In the genomic region with DNA sequence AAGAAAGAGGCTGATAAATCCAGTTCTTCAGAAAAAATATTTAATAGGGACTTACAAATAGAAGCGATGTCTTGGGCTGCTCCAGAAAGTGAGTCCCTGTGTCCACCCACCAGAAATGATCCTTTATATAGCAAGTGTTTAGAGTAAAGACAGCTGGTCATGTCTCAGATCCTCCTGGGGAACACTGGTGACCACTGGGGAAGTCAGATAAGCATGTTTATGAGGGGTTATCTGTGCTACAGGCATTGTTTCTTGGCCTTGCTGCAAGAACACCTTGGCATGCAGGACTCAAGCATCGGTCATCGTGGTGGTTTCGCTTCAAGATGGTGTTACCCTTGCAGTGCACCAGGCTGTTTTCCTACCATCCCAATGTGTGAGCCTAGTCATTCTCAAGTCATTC, we compare ENCODE assay signal across 1 cellular context.
TF ChIP-seq lines count a peak whose summit lies in the region.

No MANE protein-coding gene starts in this region.

TF ChIP-seq in K562, 482 proteins besides CTCF, POLR2A, EP300 and RAD21 (continued from another document and continues in another):
- TF ChIP-seq ZNF407 (IDR thresholded peaks at IDR 0.05; ENCODE audit: low read depth) (no peak), ZNF232 (CRISPR knock-in tag; IDR thresholded peaks at IDR 0.05) (no peak), RFX5 (IDR thresholded peaks at IDR 0.05; ENCODE audit: low read depth, low read length) (no peak), ESRRA (IDR thresholded peaks at IDR 0.05; ENCODE audit: borderline replicate concordance, low read depth) (no peak), DMBX1 (CRISPR knock-in tag; IDR thresholded peaks at IDR 0.05; ENCODE audit: borderline replicate concordance) (peak; percentile 48; the same call in 1 of the 2 replicates), TARDBP (IDR thresholded peaks at IDR 0.05) (no peak), SAFB (IDR thresholded peaks at IDR 0.05; ENCODE audit: borderline replicate concordance, low read depth, low read length) (no peak), PURB (CRISPR knock-in tag; IDR thresholded peaks at IDR 0.05; ENCODE audit: low read depth) (no peak), KLF16 (IDR thresholded peaks at IDR 0.05) (peak; percentile 68; the same call in 1 of the 2 replicates), ZSCAN29 (IDR thresholded peaks at IDR 0.05) (no peak), ZNF318 (IDR thresholded peaks at IDR 0.05; ENCODE audit: borderline replicate concordance in 1 of 2, low read depth in 1 of 2) (no peak), CEBPB (tag; IDR thresholded peaks at IDR 0.05) (no peak), TAF15 (IDR thresholded peaks at IDR 0.05; ENCODE audit: low read depth, low read length) (no peak), ZNF165 (CRISPR knock-in tag; IDR thresholded peaks at IDR 0.05; ENCODE audit: borderline replicate concordance) (no peak), SMAD2 (IDR thresholded peaks at IDR 0.05; ENCODE audit: low read depth, low read length) (no peak), ZBTB8A (IDR thresholded peaks at IDR 0.05; ENCODE audit: partially characterized antibody) (no peak), MAFK (IDR thresholded peaks at IDR 0.05; ENCODE audit: low read length) (no peak), CBFA2T3 (IDR thresholded peaks at IDR 0.05) (peak; percentile 89), BRCA1 (IDR thresholded peaks at IDR 0.05) (no peak), BRCA1 (CRISPR knock-in tag; IDR thresholded peaks at IDR 0.05) (no peak), ZNF124 (CRISPR knock-in tag; IDR thresholded peaks at IDR 0.05) (no peak), ZNF444 (CRISPR knock-in tag; IDR thresholded peaks at IDR 0.05) (no peak), ZKSCAN1 (IDR thresholded peaks at IDR 0.05; ENCODE audit: low read depth, low read length) (no peak), SNRNP70 (optimal IDR thresholded peaks at IDR 0.05; ENCODE audit: low read depth, low read length) (no peak), NR3C1 (CRISPR knock-in tag; IDR thresholded peaks at IDR 0.05) (no peak), BACH1 (tag; IDR thresholded peaks at IDR 0.05) (no peak), ZNF436 (CRISPR knock-in tag; IDR thresholded peaks at IDR 0.05) (no peak)
- TF ChIP-seq, protein P1, sequence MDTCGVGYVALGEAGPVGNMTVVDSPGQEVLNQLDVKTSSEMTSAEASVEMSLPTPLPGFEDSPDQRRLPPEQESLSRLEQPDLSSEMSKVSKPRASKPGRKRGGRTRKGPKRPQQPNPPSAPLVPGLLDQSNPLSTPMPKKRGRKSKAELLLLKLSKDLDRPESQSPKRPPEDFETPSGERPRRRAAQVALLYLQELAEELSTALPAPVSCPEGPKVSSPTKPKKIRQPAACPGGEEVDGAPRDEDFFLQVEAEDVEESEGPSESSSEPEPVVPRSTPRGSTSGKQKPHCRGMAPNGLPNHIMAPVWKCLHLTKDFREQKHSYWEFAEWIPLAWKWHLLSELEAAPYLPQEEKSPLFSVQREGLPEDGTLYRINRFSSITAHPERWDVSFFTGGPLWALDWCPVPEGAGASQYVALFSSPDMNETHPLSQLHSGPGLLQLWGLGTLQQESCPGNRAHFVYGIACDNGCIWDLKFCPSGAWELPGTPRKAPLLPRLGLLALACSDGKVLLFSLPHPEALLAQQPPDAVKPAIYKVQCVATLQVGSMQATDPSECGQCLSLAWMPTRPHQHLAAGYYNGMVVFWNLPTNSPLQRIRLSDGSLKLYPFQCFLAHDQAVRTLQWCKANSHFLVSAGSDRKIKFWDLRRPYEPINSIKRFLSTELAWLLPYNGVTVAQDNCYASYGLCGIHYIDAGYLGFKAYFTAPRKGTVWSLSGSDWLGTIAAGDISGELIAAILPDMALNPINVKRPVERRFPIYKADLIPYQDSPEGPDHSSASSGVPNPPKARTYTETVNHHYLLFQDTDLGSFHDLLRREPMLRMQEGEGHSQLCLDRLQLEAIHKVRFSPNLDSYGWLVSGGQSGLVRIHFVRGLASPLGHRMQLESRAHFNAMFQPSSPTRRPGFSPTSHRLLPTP (IDR thresholded peaks at IDR 0.05; ENCODE audit: borderline replicate concordance, extremely low read depth, insufficient read length), result no peak
- TF ChIP-seq, protein P2, sequence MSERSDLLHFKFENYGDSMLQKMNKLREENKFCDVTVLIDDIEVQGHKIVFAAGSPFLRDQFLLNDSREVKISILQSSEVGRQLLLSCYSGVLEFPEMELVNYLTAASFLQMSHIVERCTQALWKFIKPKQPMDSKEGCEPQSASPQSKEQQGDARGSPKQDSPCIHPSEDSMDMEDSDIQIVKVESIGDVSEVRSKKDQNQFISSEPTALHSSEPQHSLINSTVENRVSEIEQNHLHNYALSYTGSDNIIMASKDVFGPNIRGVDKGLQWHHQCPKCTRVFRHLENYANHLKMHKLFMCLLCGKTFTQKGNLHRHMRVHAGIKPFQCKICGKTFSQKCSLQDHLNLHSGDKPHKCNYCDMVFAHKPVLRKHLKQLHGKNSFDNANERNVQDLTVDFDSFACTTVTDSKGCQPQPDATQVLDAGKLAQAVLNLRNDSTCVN (CRISPR knock-in tag; IDR thresholded peaks at IDR 0.05), result no peak
- TF ChIP-seq, protein P3, sequence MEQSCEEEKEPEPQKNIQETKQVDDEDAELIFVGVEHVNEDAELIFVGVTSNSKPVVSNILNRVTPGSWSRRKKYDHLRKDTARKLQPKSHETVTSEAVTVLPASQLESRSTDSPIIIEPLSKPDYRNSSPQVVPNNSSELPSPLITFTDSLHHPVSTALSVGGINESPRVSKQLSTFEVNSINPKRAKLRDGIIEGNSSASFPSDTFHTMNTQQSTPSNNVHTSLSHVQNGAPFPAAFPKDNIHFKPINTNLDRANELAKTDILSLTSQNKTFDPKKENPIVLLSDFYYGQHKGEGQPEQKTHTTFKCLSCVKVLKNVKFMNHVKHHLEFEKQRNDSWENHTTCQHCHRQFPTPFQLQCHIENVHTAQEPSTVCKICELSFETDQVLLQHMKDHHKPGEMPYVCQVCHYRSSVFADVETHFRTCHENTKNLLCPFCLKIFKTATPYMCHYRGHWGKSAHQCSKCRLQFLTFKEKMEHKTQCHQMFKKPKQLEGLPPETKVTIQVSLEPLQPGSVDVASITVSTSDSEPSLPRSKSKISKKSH (CRISPR knock-in tag; IDR thresholded peaks at IDR 0.05), result no peak
- TF ChIP-seq, protein P4, sequence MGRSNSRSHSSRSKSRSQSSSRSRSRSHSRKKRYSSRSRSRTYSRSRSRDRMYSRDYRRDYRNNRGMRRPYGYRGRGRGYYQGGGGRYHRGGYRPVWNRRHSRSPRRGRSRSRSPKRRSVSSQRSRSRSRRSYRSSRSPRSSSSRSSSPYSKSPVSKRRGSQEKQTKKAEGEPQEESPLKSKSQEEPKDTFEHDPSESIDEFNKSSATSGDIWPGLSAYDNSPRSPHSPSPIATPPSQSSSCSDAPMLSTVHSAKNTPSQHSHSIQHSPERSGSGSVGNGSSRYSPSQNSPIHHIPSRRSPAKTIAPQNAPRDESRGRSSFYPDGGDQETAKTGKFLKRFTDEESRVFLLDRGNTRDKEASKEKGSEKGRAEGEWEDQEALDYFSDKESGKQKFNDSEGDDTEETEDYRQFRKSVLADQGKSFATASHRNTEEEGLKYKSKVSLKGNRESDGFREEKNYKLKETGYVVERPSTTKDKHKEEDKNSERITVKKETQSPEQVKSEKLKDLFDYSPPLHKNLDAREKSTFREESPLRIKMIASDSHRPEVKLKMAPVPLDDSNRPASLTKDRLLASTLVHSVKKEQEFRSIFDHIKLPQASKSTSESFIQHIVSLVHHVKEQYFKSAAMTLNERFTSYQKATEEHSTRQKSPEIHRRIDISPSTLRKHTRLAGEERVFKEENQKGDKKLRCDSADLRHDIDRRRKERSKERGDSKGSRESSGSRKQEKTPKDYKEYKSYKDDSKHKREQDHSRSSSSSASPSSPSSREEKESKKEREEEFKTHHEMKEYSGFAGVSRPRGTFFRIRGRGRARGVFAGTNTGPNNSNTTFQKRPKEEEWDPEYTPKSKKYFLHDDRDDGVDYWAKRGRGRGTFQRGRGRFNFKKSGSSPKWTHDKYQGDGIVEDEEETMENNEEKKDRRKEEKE (IDR thresholded peaks at IDR 0.05; ENCODE audit: borderline replicate concordance in 1 of 2, control insufficient read depth in 1 of 2, low read depth in 2 of 2, low read length in 1 of 2), result no peak
